Comparison of ENCODE assay signal across 11 cellular contexts in the genomic region with DNA sequence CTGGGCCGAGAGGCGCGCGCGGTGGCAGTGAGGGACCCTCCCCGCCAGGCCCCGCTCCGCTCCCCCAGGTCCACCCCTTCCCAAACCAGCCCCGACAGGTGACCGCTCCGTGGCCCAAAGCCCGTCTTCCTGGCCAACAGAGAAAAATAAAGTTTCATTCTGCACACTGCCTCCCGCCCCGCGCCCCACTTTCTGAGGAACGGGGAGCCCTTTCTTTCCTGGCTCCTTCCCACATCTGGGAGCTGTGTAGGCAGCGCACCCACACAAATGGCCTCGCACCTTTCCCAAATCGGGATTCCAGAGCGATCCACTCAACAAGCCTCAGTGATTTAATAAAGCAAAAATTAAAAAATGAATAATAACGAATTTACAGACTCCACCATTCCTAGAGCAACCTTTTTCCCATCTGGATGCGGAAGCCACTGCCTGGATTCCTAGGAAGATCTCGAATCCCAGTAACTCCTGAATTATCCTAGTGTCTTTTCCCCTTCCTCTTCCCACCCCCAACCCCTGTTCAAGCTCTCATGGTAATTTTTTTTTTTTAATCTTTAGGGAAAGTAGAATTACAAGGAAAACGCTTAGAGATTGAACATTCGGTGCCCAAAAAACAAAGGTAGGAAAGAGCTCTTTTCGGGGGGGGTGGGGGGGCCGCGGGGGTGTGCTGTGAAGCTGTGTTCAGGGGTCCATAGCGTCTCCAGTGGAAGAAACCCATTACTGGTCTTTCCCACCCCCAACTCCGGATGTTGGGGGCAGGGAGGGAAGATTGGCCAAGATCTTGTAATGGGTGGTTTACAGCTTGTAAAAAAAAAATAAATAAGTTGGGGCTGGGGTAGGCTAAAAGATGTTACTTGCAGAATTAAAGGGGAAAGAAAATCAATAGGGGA. TPM values are rescaled to one million over a fixed set of nuclear protein-coding genes. Genes with fewer than 3 reads are reported as not detected.
A peak's percentile ranks its signal among the peaks of the same experiment; 100 is the strongest.
DNase-seq lines count a peak whose midpoint lies in the region; ATAC-seq and TF ChIP-seq lines count a peak whose summit lies in the region.
"Had no signal": no experiment of that assay in that cellular context is flagged by ENCODE, and none has a peak within 500 bp of the region (broad histone marks: within the 10 kb centered on the region; RNA-seq: fewer than 3 reads in every experiment).

No MANE protein-coding gene starts in this region.

- peak; percentile 30 for DNase-seq in ELR (ENCODE audit: low read depth)
- DNase-seq in MM.1S: no peak
- DNase-seq in effector memory CD4-positive, alpha-beta T cell: no peak
- no peak for DNase-seq in neural crest cell (ENCODE audit: low read depth, low spot score)
- DNase-seq in amniotic stem cell (lab: John Stamatoyannopoulos, UW): no peak
- DNase-seq in PC-3: no peak
- no peak for DNase-seq in ascending aorta (ENCODE audit: low spot score in 2 of 2)
- DNase-seq: NCI-H1694, occipital lobe had no signal

- no peak for ATAC-seq in GM18858 (IDR thresholded peaks at IDR 0.05; ENCODE audit: unreplicated experiment)
- no peak for ATAC-seq in PC-3

- CTCF ChIA-PET in PC-3 (lab: Charles Lee): interaction anchor here (0.6 to 0.7 kb wide), 2 partner anchors 327 to 661 kb away, joined by 3 to 11 read pairs; no protein-coding TSS in a partner anchor

- H4K20me1 ChIP-seq in MM.1S (ENCODE audit: insufficient read depth, low read length): no peaks in the 10 kb centered on the region; the same call in 1 of the 2 replicates
- no peaks in the 10 kb centered on the region for H4K20me1 ChIP-seq in PC-3 (ENCODE audit: low read length)

- peaks cover 68% of the 10 kb centered on the region for H3K4me1 Mint-ChIP-seq in neural crest cell

- BruUV-seq in PC-3 (replicated peaks; lab: Mats Ljungman, UMichigan): no TSS peak

- H3K79me2 ChIP-seq in MM.1S (ENCODE audit: low read length): no peaks in the 10 kb centered on the region
- no peaks in the 10 kb centered on the region for H3K79me2 ChIP-seq in PC-3 (ENCODE audit: low read length)

- H3K36me3 ChIP-seq in MM.1S (replicated peaks; ENCODE audit: insufficient read depth, low read length) (no peaks in the 10 kb centered on the region), PC-3 (ENCODE audit: low read depth, low read length) (no peaks in the 10 kb centered on the region), ascending aorta (no peaks in the 10 kb centered on the region)
- no peaks in the 10 kb centered on the region for H3K36me3 ChIP-seq in effector memory CD4-positive, alpha-beta T cell (ENCODE audit: control insufficient read depth, insufficient read depth, low read length)

- no peaks in the 10 kb centered on the region for H3K9me2 ChIP-seq in MM.1S (replicated peaks; ENCODE audit: insufficient read depth, low read length)
- no peaks in the 10 kb centered on the region for H3K9me2 ChIP-seq in PC-3 (replicated peaks; ENCODE audit: low read length)

- H3K9ac ChIP-seq in MM.1S (ENCODE audit: low read length) (no peak overlapping the region), PC-3 (ENCODE audit: low read length) (no peak overlapping the region)

- H3K4me2 ChIP-seq in MM.1S (ENCODE audit: low read depth, low read length): peak overlapping the region; percentile 31; the same call in 1 of the 2 replicates
- no peak overlapping the region for H3K4me2 ChIP-seq in PC-3 (ENCODE audit: low read length)

- H3K9me3 Mint-ChIP-seq in neural crest cell: no peaks in the 10 kb centered on the region

- intact Hi-C loops in PC-3 (cut with micrococcal nuclease): no loop called here
- intact Hi-C loops in ascending aorta (cut with DNase I): loop anchor here (5.0 to 10.0 kb wide), 2 partner anchors 271 to 684 kb away; partner anchors contain the start of gene HOXB13

- no peak for TF ChIP-seq CTCF in MM.1S (IDR thresholded peaks at IDR 0.05; ENCODE audit: low read length)
- TF ChIP-seq CTCF in neural crest cell (conservative IDR thresholded peaks at IDR 0.05): no peak
- TF ChIP-seq CTCF in PC-3 (conservative IDR thresholded peaks at IDR 0.05; ENCODE audit: low read depth, low read length): no peak
- no peak for TF ChIP-seq CTCF in ascending aorta (IDR thresholded peaks at IDR 0.05)

- POLR2A ChIA-PET in PC-3 (lab: Charles Lee; ENCODE audit: unreplicated experiment): no interaction called here

- H3F3A ChIP-seq in MM.1S (ENCODE audit: insufficient read depth, low read length) (no peaks in the 10 kb centered on the region; the same call in 1 of the 2 replicates), PC-3 (ENCODE audit: low read length, unreplicated experiment) (no peaks in the 10 kb centered on the region)

- H3K4me3 ChIP-seq in MM.1S (ENCODE audit: low read length) (peak overlapping the region; percentile 35), PC-3 (ENCODE audit: low read length) (no peak overlapping the region), ascending aorta (peak overlapping the region in 1 of 2 donors; percentile 52)
- peak overlapping the region; percentile 35 for H3K4me3 ChIP-seq in effector memory CD4-positive, alpha-beta T cell (ENCODE audit: insufficient read depth, low read depth, low read length, poor library complexity, severe bottlenecking)

- peaks cover 21% of the 10 kb centered on the region for H3K36me3 Mint-ChIP-seq in neural crest cell (ENCODE audit: low read depth)

- H3K4me1 ChIP-seq in MM.1S (ENCODE audit: low read length) (no peaks in the 10 kb centered on the region; the same call in 1 of the 2 replicates), PC-3 (ENCODE audit: insufficient read depth, low read length) (no peaks in the 10 kb centered on the region), ascending aorta (peaks cover 5 to 18% of the 10 kb centered on the region in 2 donors)
- H3K4me1 ChIP-seq in effector memory CD4-positive, alpha-beta T cell (ENCODE audit: control insufficient read depth, insufficient read depth, low read length, poor library complexity, severe bottlenecking): peaks cover 33% of the 10 kb centered on the region

- peak overlapping the region; percentile 99 for H3K27ac Mint-ChIP-seq in neural crest cell (ENCODE audit: unreplicated experiment)

- no peaks in the 10 kb centered on the region for H3K9me3 ChIP-seq in MM.1S (replicated peaks; ENCODE audit: insufficient read depth, low read length)
- no peaks in the 10 kb centered on the region for H3K9me3 ChIP-seq in effector memory CD4-positive, alpha-beta T cell (ENCODE audit: control insufficient read depth, low read length)
- H3K9me3 ChIP-seq in PC-3 (ENCODE audit: low read length): no peaks in the 10 kb centered on the region
- H3K9me3 ChIP-seq in ascending aorta: no peaks in the 10 kb centered on the region

- no peak overlapping the region for H2AFZ ChIP-seq in MM.1S (ENCODE audit: low read length)
- H2AFZ ChIP-seq in PC-3 (ENCODE audit: low read length): no peak overlapping the region

- H3K27me3 Mint-ChIP-seq in neural crest cell (ENCODE audit: low read depth): peaks cover 32% of the 10 kb centered on the region

- peak overlapping the region; percentile 95 for H3K4me3 Mint-ChIP-seq in neural crest cell

- no peak overlapping the region for H3K27ac ChIP-seq in MM.1S (ENCODE audit: low read length)
- H3K27ac ChIP-seq in effector memory CD4-positive, alpha-beta T cell (ENCODE audit: insufficient read depth, low read length, poor library complexity, severe bottlenecking): no peak overlapping the region
- H3K27ac ChIP-seq in PC-3 (ENCODE audit: low read length): no peak overlapping the region
- H3K27ac ChIP-seq in ascending aorta: no peak overlapping the region
- H3K27ac ChIP-seq: VCaP had no signal

- H3K27me3 ChIP-seq in MM.1S (replicated peaks; ENCODE audit: insufficient read depth, low read length) (peaks cover 100% of the 10 kb centered on the region), PC-3 (ENCODE audit: low read length) (peaks cover 98% of the 10 kb centered on the region), ascending aorta (peaks cover 43% of the 10 kb centered on the region)
- H3K27me3 ChIP-seq in effector memory CD4-positive, alpha-beta T cell (replicated peaks; ENCODE audit: control insufficient read depth, insufficient read depth, low read length, poor library complexity, severe bottlenecking): peaks cover 94% of the 10 kb centered on the region

RNA-seq across cellular contexts. Expression of gene IGF2BP1, which starts 1.6 kb away (rescaled TPM):
- total RNA-seq in neural crest cell (536 and 543 TPM in 2 replicates), PC-3 (2014; rRNA removed) (1.2 and 1.3 TPM in 2 replicates), ascending aorta (not detected)

RNA-seq across cellular contexts. Expression of gene GIP, which starts 30.4 kb away (rescaled TPM):
- total RNA-seq in neural crest cell (not detected in 2 replicates), PC-3 (2014; rRNA removed) (not detected in 2 replicates), ascending aorta (not detected)
- total RNA-seq: occipital lobe had no signal

RNA-seq across cellular contexts. Expression of gene SNF8, which starts 54.2 kb away (rescaled TPM):
- 146 and 153 TPM in 2 replicates for total RNA-seq in neural crest cell
- total RNA-seq in PC-3 (2014; rRNA removed): 278 TPM in 2 replicates
- total RNA-seq in ascending aorta: 36.5 TPM

Comparison
In these comparisons a context has a peak if more than half of its experiments do, and no peak if none do; other contexts are left out.
1. RNA of gene IGF2BP1, which starts 1.6 kb away (total RNA-seq): 536 to 543 TPM in neural crest cell; 1.2 to 1.3 TPM in PC-3 and not detected in ascending aorta (single experiment); every median in the first group is over 100 times any median in the second.